ENCODE assay signal across 7 cellular contexts in genomic region chr3:45499529-45499928, GRCh38.
A peak's percentile ranks its signal among the peaks of the same experiment; 100 is the strongest.
DNase-seq lines count a peak whose midpoint lies in the region; ATAC-seq, FAIRE-seq and TF ChIP-seq lines count a peak whose summit lies in the region.

No MANE protein-coding gene starts in this region.

- no peaks in the 10 kb centered on the region for H3K79me2 ChIP-seq in H1 (ENCODE audit: control insufficient read depth in 1 of 2, insufficient read depth in 2 of 2, low read length in 2 of 2)

- TF ChIP-seq CTCF in GM10266 (IDR thresholded peaks at IDR 0.05; ENCODE audit: control insufficient read depth, insufficient read depth, low read depth, missing control alignments) (peak; percentile 26), H1 (IDR thresholded peaks at IDR 0.05; ENCODE audit: control extremely low read depth in 1 of 3, insufficient read depth in 1 of 3, low read depth in 1 of 3, low read length in 3 of 3) (no peak), psoas muscle (IDR thresholded peaks at IDR 0.05) (peak; percentile 56)

- no peak overlapping the region for H2BK15ac ChIP-seq in H1 (ENCODE audit: low read length)

- no peak overlapping the region for H2AK5ac ChIP-seq in H1 (ENCODE audit: low read depth, low read length)

- TF ChIP-seq EP300 in H1 (IDR thresholded peaks at IDR 0.05; ENCODE audit: borderline replicate concordance in 1 of 2, low read depth in 2 of 2, low read length in 2 of 2): no peak

- H3K27ac ChIP-seq in H1 (ENCODE audit: low read depth, low read length): no peak overlapping the region
- H3K27ac ChIP-seq in psoas muscle: no peak overlapping the region

- no peak overlapping the region for H2BK20ac ChIP-seq in H1 (ENCODE audit: low read length)

- H3K56ac ChIP-seq in H1 (replicated peaks; ENCODE audit: insufficient read length, low read depth, low read length): no peak overlapping the region

- H3K4me3 ChIP-seq in H1 (ENCODE audit: extremely low read depth in 1 of 4, insufficient read depth in 2 of 4, low read depth in 3 of 4, low read length in 4 of 4): no peak overlapping the region
- H3K4me3 ChIP-seq in psoas muscle: no peak overlapping the region

- no peak for FAIRE-seq in H1 (lab: Jason Lieb, UNC)

- WGBS in H1 (ENCODE audit: extremely low coverage in 1 of 2, insufficient coverage in 1 of 2, insufficient read length in 1 of 2, insufficient replicate concordance in 2 of 2, low coverage in 1 of 2, low lambda C conversion rate in 2 of 2, missing lambda C conversion rate in 1 of 2), 2 experiments: 98% methylated on average over 3 of the region's 3 CpGs; no CpG with 5 or more reads in 1 of the 2 experiments
- 81 to 92% (median 87%) methylated on average over 3 of the region's 3 CpGs for WGBS in psoas muscle, 3 donors

- no peak overlapping the region for H3K14ac ChIP-seq in H1 (ENCODE audit: insufficient read length)

- H3K79me1 ChIP-seq in H1 (ENCODE audit: low read depth, low read length): no peaks in the 10 kb centered on the region; the same call in 1 of the 2 replicates

- ATAC-seq in psoas muscle (peak in 1 of 4 donors; percentile 35), GM21825 (IDR thresholded peaks at IDR 0.05; ENCODE audit: unreplicated experiment) (no peak), HG02973 (IDR thresholded peaks at IDR 0.05; ENCODE audit: unreplicated experiment) (no peak)

- H3K4ac ChIP-seq in H1 (replicated peaks; ENCODE audit: insufficient read length, low read depth, low read length): no peak overlapping the region

- CTCF ChIA-PET in H1 (lab: Charles Lee; ENCODE audit: partially characterized antibody): interaction anchor here (0.6 to 1.9 kb wide), 16 partner anchors 8 to 459 kb away, joined by 3 to 5 read pairs (median 3); no protein-coding TSS in a partner anchor

- no peak overlapping the region for H3K18ac ChIP-seq in H1 (ENCODE audit: extremely low read depth, low read length)

- H2BK120ac ChIP-seq in H1 (replicated peaks; ENCODE audit: low read depth, low read length): no peak overlapping the region

- H3K9ac ChIP-seq in H1 (replicated peaks in 1 of 4; ENCODE audit: extremely low read depth in 1 of 4, low read depth in 3 of 4, low read length in 3 of 4): no peak overlapping the region

- intact Hi-C loops in psoas muscle (cut with DNase I): loop anchor here in 1 of 2 donors (10.0 kb wide), 1 partner anchor 465 kb away; no protein-coding TSS in a partner anchor

- H3K4me2 ChIP-seq in H1 (ENCODE audit: insufficient read depth in 1 of 2, low read depth in 2 of 2, low read length in 2 of 2): no peak overlapping the region

- no peak overlapping the region for H4K91ac ChIP-seq in H1 (replicated peaks; ENCODE audit: insufficient read length, low read length)

- no peaks in the 10 kb centered on the region for H3K23me2 ChIP-seq in H1 (ENCODE audit: low read depth, low read length)

- H3K36me3 ChIP-seq in H1 (ENCODE audit: control insufficient read depth in 2 of 4, insufficient read depth in 4 of 4, low read length in 3 of 4) (peaks cover 2 to 30% (median 14%) of the 10 kb centered on the region in 4 experiments; a peak in 7 of 8 replicates), psoas muscle (ENCODE audit: insufficient read depth in 1 of 2, low read depth in 1 of 2) (peaks cover 0 to 27% of the 10 kb centered on the region in 2 donors)

- no peak overlapping the region for H4K8ac ChIP-seq in H1 (ENCODE audit: extremely low read depth, insufficient read depth, low read length)

- H4K20me1 ChIP-seq in H1 (replicated peaks in 1 of 2; ENCODE audit: control insufficient read depth in 1 of 2, insufficient read depth in 2 of 2, low read length in 2 of 2): no peaks in the 10 kb centered on the region

- H3K4me1 ChIP-seq in H1 (replicated peaks in 1 of 4; ENCODE audit: control insufficient read depth in 3 of 4, insufficient read depth in 4 of 4, low read length in 3 of 4): no peaks in the 10 kb centered on the region
- peaks cover 32% of the 10 kb centered on the region for H3K4me1 ChIP-seq in psoas muscle

- no peak for TF ChIP-seq POLR2A in H1 (IDR thresholded peaks at IDR 0.05; ENCODE audit: control extremely low read depth in 1 of 2, low read depth in 2 of 2, low read length in 2 of 2)

- H2BK12ac ChIP-seq in H1 (ENCODE audit: low read depth, low read length): no peak overlapping the region

- H3K27me3 ChIP-seq in H1 (replicated peaks in 1 of 4; ENCODE audit: control insufficient read depth in 3 of 4, extremely low read depth in 1 of 4, insufficient read depth in 3 of 4, low read length in 3 of 4) (no peaks in the 10 kb centered on the region), psoas muscle (ENCODE audit: insufficient read depth in 3 of 3, low read length in 2 of 3) (no peaks in the 10 kb centered on the region)

- POLR2A ChIA-PET in H1 (lab: Charles Lee; ENCODE audit: partially characterized antibody): no interaction called here

- no peak for DNase-seq in GM10266 (ENCODE audit: extremely low spot score)
- DNase-seq in NCI-H345 (lab: John Stamatoyannopoulos, UW): peak; percentile 12
- DNase-seq in H1 (ENCODE audit: low read depth in 1 of 2, low spot score in 2 of 2): no peak
- no peak for DNase-seq in psoas muscle
- DNase-seq in activated CD4-positive, alpha-beta T cell treated with anti-CD3 and anti-CD28 coated beads for 48 hours: no peak

- H3K9me3 ChIP-seq in H1 (ENCODE audit: insufficient read depth in 2 of 2, low read depth in 1 of 2, low read length in 1 of 2): no peaks in the 10 kb centered on the region
- no peaks in the 10 kb centered on the region for H3K9me3 ChIP-seq in psoas muscle

- peak; percentile 4 to 36; a peak in 3 of 4 replicates for TF ChIP-seq RAD21 in H1 (IDR thresholded peaks at IDR 0.05 in 1 of 2, conservative IDR thresholded peaks at IDR 0.05 in 1 of 2; ENCODE audit: low read depth in 2 of 2, low read length in 2 of 2)

- H3K23ac ChIP-seq in H1 (ENCODE audit: insufficient read length): no peak overlapping the region

- no peak overlapping the region for H2BK5ac ChIP-seq in H1 (ENCODE audit: low read depth, low read length)

- no peak overlapping the region for H4K5ac ChIP-seq in H1 (ENCODE audit: insufficient read length, low read depth, low read length)

- H2AFZ ChIP-seq in H1 (ENCODE audit: low read length): no peak overlapping the region

TF ChIP-seq in H1, 55 proteins besides CTCF, POLR2A, EP300 and RAD21:
- TF ChIP-seq CEBPB (IDR thresholded peaks at IDR 0.05; ENCODE audit: low read depth, low read length) (peak; percentile 43; the same call in 1 of the 2 replicates), SRF (IDR thresholded peaks at IDR 0.05; ENCODE audit: low read depth, low read length) (no peak)

Comparison
In these comparisons a context has a peak if more than half of its experiments do, and no peak if none do; other contexts are left out.
1. CTCF ChIP-seq: peak in GM10266 (single experiment) and psoas muscle (single experiment); none in H1 (0 of 3).